1 cellular context compared by ENCODE assay signal in genomic region chr22:39520054-39520873, GRCh38.
TF ChIP-seq lines count a peak whose summit lies in the region.

TSS of gene ATF4 (plus strand) at chr22:39520562. CDS start at chr22:39521446, 884 bp downstream.

TF ChIP-seq in K562, 482 proteins besides CTCF, POLR2A, EP300 and RAD21 (continued from another document and continues in another):
- peak; percentile 84 for TF ChIP-seq NKRF (IDR thresholded peaks at IDR 0.05; ENCODE audit: borderline replicate concordance)
- TF ChIP-seq FOXK2 (conservative IDR thresholded peaks at IDR 0.05 in 1 of 2, IDR thresholded peaks at IDR 0.05 in 1 of 2; ENCODE audit: low read depth in 2 of 2), result peak; percentile 41 to 47; a peak in 1 of 4 replicates
- no peak for TF ChIP-seq DDX20 (tag; IDR thresholded peaks at IDR 0.05; ENCODE audit: low read depth)
- peak; percentile 84 for TF ChIP-seq MAX (CRISPR knock-in tag; IDR thresholded peaks at IDR 0.05)
- TF ChIP-seq HINFP (tag; conservative IDR thresholded peaks at IDR 0.05; ENCODE audit: low read depth), result no peak
- TF ChIP-seq KDM2B (CRISPR knock-in tag; IDR thresholded peaks at IDR 0.05), result no peak
- 0 out of 2 replicates have a peak, but pooled peaks have one; percentile 47 for TF ChIP-seq MED1 (CRISPR knock-in tag; IDR thresholded peaks at IDR 0.05; ENCODE audit: borderline replicate concordance)
- no peak for TF ChIP-seq UBTF (IDR thresholded peaks at IDR 0.05; ENCODE audit: borderline replicate concordance in 1 of 2, low read depth in 2 of 2, low read length in 2 of 2)
- no peak for TF ChIP-seq ARID3B (CRISPR knock-in tag; IDR thresholded peaks at IDR 0.05; ENCODE audit: borderline replicate concordance)
- TF ChIP-seq NR2C2 (CRISPR knock-in tag; IDR thresholded peaks at IDR 0.05), result no peak
- peak; percentile 92 for TF ChIP-seq NR2C2 (tag; IDR thresholded peaks at IDR 0.05)
- no peak for TF ChIP-seq SAFB (IDR thresholded peaks at IDR 0.05; ENCODE audit: borderline replicate concordance, low read depth, low read length)
- peak; percentile 72 for TF ChIP-seq HNRNPLL (IDR thresholded peaks at IDR 0.05; ENCODE audit: low read depth, low read length, poor library complexity, severe bottlenecking)
- peak; percentile 84 for TF ChIP-seq E2F8 (IDR thresholded peaks at IDR 0.05; ENCODE audit: low read depth, partially characterized antibody)
- peak in 1 of 2 experiments; percentile 45; a peak in 1 of 4 replicates for TF ChIP-seq ZNF318 (IDR thresholded peaks at IDR 0.05; ENCODE audit: borderline replicate concordance in 1 of 2, low read depth in 1 of 2)
- TF ChIP-seq SP1 (CRISPR knock-in tag; IDR thresholded peaks at IDR 0.05), result peak; percentile 87; the same call in 1 of the 2 replicates
- TF ChIP-seq IFI16 (CRISPR knock-in tag; IDR thresholded peaks at IDR 0.05), result no peak
- TF ChIP-seq NFIC (IDR thresholded peaks at IDR 0.05), result peak; percentile 63
- TF ChIP-seq SRF (CRISPR knock-in tag; IDR thresholded peaks at IDR 0.05), result no peak
- TF ChIP-seq ZNF77 (CRISPR knock-in tag; IDR thresholded peaks at IDR 0.05), result no peak
- no peak for TF ChIP-seq ZNF41 (CRISPR knock-in tag; conservative IDR thresholded peaks at IDR 0.05)
- TF ChIP-seq CBX8 (IDR thresholded peaks at IDR 0.05; ENCODE audit: borderline replicate concordance, extremely low read depth, low read depth, low read length, poor library complexity, severe bottlenecking), result no peak
- no peak for TF ChIP-seq EWSR1 (IDR thresholded peaks at IDR 0.05; ENCODE audit: borderline replicate concordance, low read depth, partially characterized antibody)
- peak; percentile 43; the same call in 1 of the 2 replicates for TF ChIP-seq ZFPM2 (CRISPR knock-in tag; IDR thresholded peaks at IDR 0.05)
- TF ChIP-seq THAP7 (CRISPR knock-in tag; IDR thresholded peaks at IDR 0.05), result peak; percentile 19; the same call in 1 of the 2 replicates
